11 cellular contexts compared by ENCODE assay signal in the genomic region with DNA sequence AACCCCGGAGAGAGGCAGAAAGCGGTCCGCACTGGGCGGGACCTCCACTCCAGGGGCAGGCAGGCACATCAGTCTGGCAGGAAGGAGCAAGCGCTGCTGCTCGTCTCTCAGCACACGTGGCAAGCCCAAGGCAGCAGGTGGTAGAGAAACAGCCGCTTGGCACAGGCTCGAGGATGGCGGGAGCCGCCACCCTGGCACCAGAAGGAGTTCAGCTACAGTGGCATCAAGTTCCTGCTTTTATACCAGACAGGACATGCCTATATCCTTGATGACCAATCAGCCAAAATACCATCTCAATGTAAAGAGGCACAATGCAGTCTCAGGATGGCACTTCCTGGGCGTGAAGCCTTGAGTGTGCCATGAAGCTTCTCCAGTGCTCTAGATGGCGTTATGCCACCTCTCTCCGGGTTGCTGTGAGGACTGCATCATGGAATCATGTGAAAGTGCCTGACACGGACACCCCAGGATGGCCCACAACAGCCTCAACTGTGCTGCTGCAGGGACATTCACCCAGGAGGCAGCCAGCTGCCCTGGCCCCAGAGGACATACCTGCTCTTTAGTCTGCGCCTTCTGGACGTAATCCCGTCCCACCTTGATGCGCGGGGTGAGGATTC.
A peak's percentile ranks its signal among the peaks of the same experiment; 100 is the strongest.
DNase-seq lines count a peak whose midpoint lies in the region; ATAC-seq and TF ChIP-seq lines count a peak whose summit lies in the region.
"Had no signal": no experiment of that assay in that cellular context is flagged by ENCODE, and none has a peak within 500 bp of the region (broad histone marks: within the 10 kb centered on the region; RNA-seq: fewer than 3 reads in every experiment).

No MANE protein-coding gene starts in this region.

- 82 to 86% methylated on average over 18 to 19 of the region's 20 CpGs for WGBS in body of pancreas, 2 donors

- no peak for TF ChIP-seq CTCF in body of pancreas (IDR thresholded peaks at IDR 0.05)
- TF ChIP-seq CTCF in uterus (IDR thresholded peaks at IDR 0.05): no peak

- intact Hi-C loops in left ventricle myocardium superior (cut with micrococcal nuclease) (no loop called here), left cardiac atrium (cut with DNase I) (no loop called here), body of pancreas (cut with DNase I) (no loop called here), uterus (cut with DNase I; ENCODE audit: low total_unique reads) (no loop called here)

- H3K36me3 ChIP-seq in body of pancreas (replicated peaks in 1 of 2; ENCODE audit: insufficient read depth in 1 of 2, low read depth in 2 of 2) (peaks cover 46 to 67% of the 10 kb centered on the region in 2 donors), uterus (no peaks in the 10 kb centered on the region)

- H3K27me3 ChIP-seq in body of pancreas (no peaks in the 10 kb centered on the region), uterus (no peaks in the 10 kb centered on the region)

- peak; percentile 31 for DNase-seq in left ventricle myocardium superior
- DNase-seq in left cardiac atrium: no peak
- no peak for DNase-seq in body of pancreas
- DNase-seq in myocyte (ENCODE audit: low read depth): peak; percentile 58
- DNase-seq in uterus: no peak
- no peak for DNase-seq in LoVo (ENCODE audit: low spot score)
- no peak for DNase-seq in AG08395 (ENCODE audit: low spot score)
- DNase-seq: PC-9; stimulated activated CD4-positive, alpha-beta T cell treated with anti-CD3 and anti-CD28 coated beads, Interleukin-4, amount 100 ng/mL, for 1 hour had no signal

- H3K27ac ChIP-seq in body of pancreas (no peak overlapping the region), uterus (peak overlapping the region; percentile 8 to 100)
- H3K27ac ChIP-seq: PC-9 had no signal

- H3K9me3 ChIP-seq in body of pancreas (no peaks in the 10 kb centered on the region), uterus (no peaks in the 10 kb centered on the region)

- H3K4me3 ChIP-seq in body of pancreas: no peak overlapping the region
- no peak overlapping the region for H3K4me3 ChIP-seq in uterus
- H3K4me3 ChIP-seq: GM23338, PC-9 had no signal

- H3K4me1 ChIP-seq in body of pancreas (no peaks in the 10 kb centered on the region), uterus (no peaks in the 10 kb centered on the region)

- TF ChIP-seq POLR2A in body of pancreas (IDR thresholded peaks at IDR 0.05): no peak
- no peak for TF ChIP-seq POLR2A in uterus (IDR thresholded peaks at IDR 0.05)

- ATAC-seq in left ventricle myocardium superior (no peak), left cardiac atrium (no peak), body of pancreas (peak; percentile 22), GM21529 (IDR thresholded peaks at IDR 0.05; ENCODE audit: unreplicated experiment) (no peak)
- ATAC-seq: GM23338 had no signal

Comparison
In these comparisons a context has a peak if more than half of its experiments do, and no peak if none do; other contexts are left out.
1. DNase-seq: peak in left ventricle myocardium superior (single experiment) and myocyte (single experiment); none in left cardiac atrium (single experiment), body of pancreas (0 of 4), uterus (0 of 2), LoVo (single experiment) and AG08395 (single experiment).
2. H3K27ac ChIP-seq: peak in uterus (2 of 2); none in body of pancreas (0 of 4).